ENCODE assay signal across 3 cellular contexts in genomic region chr17:29434550-29434949, GRCh38.
TF ChIP-seq lines count a peak whose summit lies in the region.

No MANE protein-coding gene starts in this region.

TF ChIP-seq in GM23338, 12 proteins besides CTCF, POLR2A, EP300 and RAD21 (continues in another document):
- TF ChIP-seq NANOG (IDR thresholded peaks at IDR 0.05; ENCODE audit: borderline replicate concordance) (no peak), ZNF462 (CRISPR knock-in tag; IDR thresholded peaks at IDR 0.05) (no peak), STAT1 (IDR thresholded peaks at IDR 0.05; ENCODE audit: unreplicated experiment) (no peak), EZH2 (IDR thresholded peaks at IDR 0.05; ENCODE audit: low read depth, unreplicated experiment) (no peak), EZH2phosphoT487 (IDR thresholded peaks at IDR 0.05; ENCODE audit: unreplicated experiment) (no peak), JUNB (IDR thresholded peaks at IDR 0.05; ENCODE audit: unreplicated experiment) (no peak), CREB1 (CRISPR knock-in tag; IDR thresholded peaks at IDR 0.05; ENCODE audit: low read depth) (no peak)

TF ChIP-seq in HEK293, 187 proteins besides CTCF, POLR2A, EP300 and RAD21 (continued from another document):
- no peak for TF ChIP-seq ZNF561 (tag by site-specific recombination; IDR thresholded peaks at IDR 0.05; ENCODE audit: borderline replicate concordance)

TF ChIP-seq in GM12878, 131 proteins besides CTCF, POLR2A, EP300 and RAD21 (continued from another document):
- TF ChIP-seq CEBPZ (IDR thresholded peaks at IDR 0.05; ENCODE audit: low read depth, low read length) (no peak), E4F1 (IDR thresholded peaks at IDR 0.05; ENCODE audit: borderline replicate concordance, partially characterized antibody) (no peak), ZBTB40 (IDR thresholded peaks at IDR 0.05; ENCODE audit: borderline replicate concordance) (no peak), NFYA (IDR thresholded peaks at IDR 0.05; ENCODE audit: borderline replicate concordance, low read depth, low read length) (no peak), SMC3 (IDR thresholded peaks at IDR 0.05; ENCODE audit: borderline replicate concordance, low read length) (no peak), RFX5 (IDR thresholded peaks at IDR 0.05; ENCODE audit: low read depth, low read length) (no peak), RB1 (IDR thresholded peaks at IDR 0.05; ENCODE audit: borderline replicate concordance) (no peak), BCL3 (IDR thresholded peaks at IDR 0.05; ENCODE audit: borderline replicate concordance, insufficient read depth, low read depth, low read length, poor library complexity, severe bottlenecking) (no peak), ELK1 (IDR thresholded peaks at IDR 0.05; ENCODE audit: low read depth, low read length) (no peak), IKZF2 (IDR thresholded peaks at IDR 0.05) (no peak), SRF (IDR thresholded peaks at IDR 0.05; ENCODE audit: low read depth in 2 of 2, low read length in 2 of 2) (no peak), TAF1 (IDR thresholded peaks at IDR 0.05; ENCODE audit: borderline replicate concordance, low read depth, low read length) (no peak), GATAD2B (conservative IDR thresholded peaks at IDR 0.05; ENCODE audit: low read depth) (no peak), TCF3 (IDR thresholded peaks at IDR 0.05; ENCODE audit: borderline replicate concordance, insufficient read depth, low read depth, low read length) (no peak), LARP7 (IDR thresholded peaks at IDR 0.05) (no peak), RAD51 (IDR thresholded peaks at IDR 0.05) (no peak), MYB (IDR thresholded peaks at IDR 0.05; ENCODE audit: borderline replicate concordance, low read depth, low read length) (no peak), SIX5 (IDR thresholded peaks at IDR 0.05; ENCODE audit: low read depth, low read length, severe bottlenecking) (no peak)
